In genomic region chr1:27139980-27140379, GRCh38 we compare ENCODE assay signal across 20 cellular contexts. TPM values are rescaled to one million over a fixed set of nuclear protein-coding genes. Genes with fewer than 3 reads are reported as not detected.
DNase-seq lines count a peak whose midpoint lies in the region; ATAC-seq and TF ChIP-seq lines count a peak whose summit lies in the region.
"Had no signal": no experiment of that assay in that cellular context is flagged by ENCODE, and none has a peak within 500 bp of the region (broad histone marks: within the 10 kb centered on the region; RNA-seq: fewer than 3 reads in every experiment).

No MANE protein-coding gene starts in this region.

- no peaks in the 10 kb centered on the region for H3K9me3 Mint-ChIP-seq in activated naive CD8-positive, alpha-beta T cell treated with anti-CD3 and anti-CD28 coated beads, Interleukin-2, amount 10 ng/mL, durations not matched to agents 7 days and 5 days
- H3K9me3 Mint-ChIP-seq in activated naive CD8-positive, alpha-beta T cell treated with anti-CD3 and anti-CD28 coated beads for 36 hours, result no peaks in the 10 kb centered on the region
- H3K9me3 Mint-ChIP-seq in activated naive CD4-positive, alpha-beta T cell treated with anti-CD3 and anti-CD28 coated beads, Interleukin-2, amount 50 U/mL, for 72 hours, result no peaks in the 10 kb centered on the region
- H3K9me3 Mint-ChIP-seq: activated T-cell treated with anti-CD3 and anti-CD28 coated beads, Interleukin-2, amount 50 U/mL, for 72 hours; neural progenitor cell; T-helper 1 cell treated with Interleukin-12 subunit alpha and Interleukin-12 subunit beta and Interleukin-4 antibody, amounts not matched to agents 30 μg/mL and 1 μg/mL, for 36 hours had no signal

- no peak overlapping the region for H3K4me3 Mint-ChIP-seq in activated naive CD8-positive, alpha-beta T cell treated with anti-CD3 and anti-CD28 coated beads, Interleukin-2, amount 10 ng/mL, durations not matched to agents 7 days and 5 days
- no peak overlapping the region for H3K4me3 Mint-ChIP-seq in activated naive CD8-positive, alpha-beta T cell treated with anti-CD3 and anti-CD28 coated beads for 36 hours
- H3K4me3 Mint-ChIP-seq: activated T-cell treated with anti-CD3 and anti-CD28 coated beads, Interleukin-2, amount 50 U/mL, for 72 hours; neural progenitor cell; T-helper 1 cell treated with Interleukin-12 subunit alpha and Interleukin-12 subunit beta and Interleukin-4 antibody, amounts not matched to agents 30 μg/mL and 1 μg/mL, for 36 hours had no signal

- POLR2A ChIA-PET in activated naive CD8-positive, alpha-beta T cell treated with anti-CD3 and anti-CD28 coated beads, Interleukin-2, amount 10 ng/mL, durations not matched to agents 7 days and 5 days (lab: Charles Lee), result interaction anchor here (1.2 to 10.7 kb wide), 6 partner anchors 9 to 94 kb away, joined by 3 to 127 read pairs (median 4); partner anchors contain the start of genes SLC9A1 and WDTC1
- POLR2A ChIA-PET in RWPE1 (lab: Yijun Ruan, JAX; ENCODE audit: low non-redundant PET), result no interaction called here

- H3K4me1 ChIP-seq in mucosa of stomach (ENCODE audit: control insufficient read depth, insufficient read depth, low read length) (peaks cover 97% of the 10 kb centered on the region), upper lobe of right lung (peaks cover 72% of the 10 kb centered on the region), SJCRH30 (no peaks in the 10 kb centered on the region; the same call in 1 of the 2 replicates)

- peaks cover 48% of the 10 kb centered on the region for H3K4me1 Mint-ChIP-seq in activated naive CD8-positive, alpha-beta T cell treated with anti-CD3 and anti-CD28 coated beads, Interleukin-2, amount 10 ng/mL, durations not matched to agents 7 days and 5 days
- H3K4me1 Mint-ChIP-seq in activated naive CD8-positive, alpha-beta T cell treated with anti-CD3 and anti-CD28 coated beads for 36 hours, result peaks cover 53% of the 10 kb centered on the region

- DNase-seq in activated naive CD8-positive, alpha-beta T cell treated with anti-CD3 and anti-CD28 coated beads, Interleukin-2, amount 10 ng/mL, durations not matched to agents 7 days and 5 days, result no peak
- no peak for DNase-seq in activated naive CD8-positive, alpha-beta T cell treated with anti-CD3 and anti-CD28 coated beads for 36 hours
- DNase-seq in RWPE1 (ENCODE audit: low spot score), result no peak
- DNase-seq in upper lobe of right lung, result no peak
- no peak for DNase-seq in SJCRH30
- no peak for DNase-seq in activated naive CD4-positive, alpha-beta T cell treated with anti-CD3 and anti-CD28 coated beads, Interleukin-2, amount 50 U/mL, for 72 hours (ENCODE audit: low spot score in 2 of 2)
- no peak for DNase-seq in DMS53 treated with DMSO at 0.1 percent for 48 hours (lab: John Stamatoyannopoulos, UW; ENCODE audit: unreplicated experiment)
- DNase-seq: activated T-cell treated with anti-CD3 and anti-CD28 coated beads, Interleukin-2, amount 50 U/mL, for 72 hours; COR-L47; erythroblast; kidney glomerular epithelial cell; MV-4-11; NCI-H1694 treated with DMSO at 0.1 percent for 48 hours; PC-3; SIG-M5 had no signal

- H3K36me3 Mint-ChIP-seq in activated naive CD8-positive, alpha-beta T cell treated with anti-CD3 and anti-CD28 coated beads, Interleukin-2, amount 10 ng/mL, durations not matched to agents 7 days and 5 days, result peaks cover 9% of the 10 kb centered on the region
- H3K36me3 Mint-ChIP-seq in activated naive CD8-positive, alpha-beta T cell treated with anti-CD3 and anti-CD28 coated beads for 36 hours, result peaks cover under 1% of the 10 kb centered on the region
- peaks cover 0 to 6% of the 10 kb centered on the region in 2 donors for H3K36me3 Mint-ChIP-seq in activated naive CD4-positive, alpha-beta T cell treated with anti-CD3 and anti-CD28 coated beads, Interleukin-2, amount 50 U/mL, for 72 hours

- H3K9me3 ChIP-seq in mucosa of stomach (ENCODE audit: control insufficient read depth, low read length) (no peaks in the 10 kb centered on the region), upper lobe of right lung (no peaks in the 10 kb centered on the region), SJCRH30 (replicated peaks) (no peaks in the 10 kb centered on the region)
- H3K9me3 ChIP-seq: suprapubic skin had no signal

- H3K27me3 ChIP-seq in mucosa of stomach (ENCODE audit: control insufficient read depth, insufficient read depth, low read length) (no peaks in the 10 kb centered on the region), upper lobe of right lung (no peaks in the 10 kb centered on the region), SJCRH30 (no peaks in the 10 kb centered on the region)
- H3K27me3 ChIP-seq: neural progenitor cell, suprapubic skin had no signal

- no peak overlapping the region for H3K4me3 ChIP-seq in mucosa of stomach (ENCODE audit: low read length)
- H3K4me3 ChIP-seq in upper lobe of right lung, result no peak overlapping the region
- no peak overlapping the region for H3K4me3 ChIP-seq in SJCRH30
- H3K4me3 ChIP-seq: K562, neural progenitor cell, suprapubic skin had no signal

- H3K36me3 ChIP-seq in mucosa of stomach (ENCODE audit: control insufficient read depth, insufficient read depth, low read length), result no peaks in the 10 kb centered on the region
- no peaks in the 10 kb centered on the region for H3K36me3 ChIP-seq in upper lobe of right lung
- H3K36me3 ChIP-seq in SJCRH30, result no peaks in the 10 kb centered on the region; the same call in none of the 2 replicates
- H3K36me3 ChIP-seq: neural progenitor cell, suprapubic skin had no signal

- no peak for TF ChIP-seq CTCF in RWPE1 (conservative IDR thresholded peaks at IDR 0.05; ENCODE audit: low read depth)
- no peak for TF ChIP-seq CTCF in upper lobe of right lung (IDR thresholded peaks at IDR 0.05)

- peak overlapping the region; percentile 47 for H3K27ac Mint-ChIP-seq in activated naive CD8-positive, alpha-beta T cell treated with anti-CD3 and anti-CD28 coated beads, Interleukin-2, amount 10 ng/mL, durations not matched to agents 7 days and 5 days
- H3K27ac Mint-ChIP-seq in activated naive CD8-positive, alpha-beta T cell treated with anti-CD3 and anti-CD28 coated beads for 36 hours, result no peak overlapping the region
- peak overlapping the region in 1 of 2 donors; percentile 6 for H3K27ac Mint-ChIP-seq in activated naive CD4-positive, alpha-beta T cell treated with anti-CD3 and anti-CD28 coated beads, Interleukin-2, amount 50 U/mL, for 72 hours
- H3K27ac Mint-ChIP-seq: activated T-cell treated with anti-CD3 and anti-CD28 coated beads, Interleukin-2, amount 50 U/mL, for 72 hours; neural progenitor cell; T-helper 1 cell treated with Interleukin-12 subunit alpha and Interleukin-12 subunit beta and Interleukin-4 antibody, amounts not matched to agents 30 μg/mL and 1 μg/mL, for 36 hours had no signal

- no peaks in the 10 kb centered on the region for H3K27me3 Mint-ChIP-seq in activated naive CD8-positive, alpha-beta T cell treated with anti-CD3 and anti-CD28 coated beads, Interleukin-2, amount 10 ng/mL, durations not matched to agents 7 days and 5 days
- no peaks in the 10 kb centered on the region for H3K27me3 Mint-ChIP-seq in activated naive CD8-positive, alpha-beta T cell treated with anti-CD3 and anti-CD28 coated beads for 36 hours

- intact Hi-C loops in upper lobe of right lung (cut with DNase I), result no loop called here

- peak overlapping the region; percentile 50; the same call in 1 of the 2 replicates for H3K27ac ChIP-seq in RWPE1
- no peak overlapping the region for H3K27ac ChIP-seq in upper lobe of right lung
- no peak overlapping the region for H3K27ac ChIP-seq in SJCRH30
- H3K27ac ChIP-seq: neural progenitor cell, suprapubic skin had no signal

- no peak for ATAC-seq in activated naive CD8-positive, alpha-beta T cell treated with anti-CD3 and anti-CD28 coated beads, Interleukin-2, amount 10 ng/mL, durations not matched to agents 7 days and 5 days (ENCODE audit: low read depth)
- peak; percentile 8 for ATAC-seq in upper lobe of right lung
- ATAC-seq in activated naive CD4-positive, alpha-beta T cell treated with anti-CD3 and anti-CD28 coated beads, Interleukin-2, amount 50 U/mL, for 72 hours, result no peak
- ATAC-seq: activated T-cell treated with anti-CD3 and anti-CD28 coated beads, Interleukin-2, amount 50 U/mL, for 72 hours; K562; PC-3 had no signal

- CTCF ChIA-PET in RWPE1 (lab: Yijun Ruan, JAX), result interaction anchor here (1.0 kb wide), 1 partner anchor 11 kb away, joined by 3 read pairs; no protein-coding TSS in a partner anchor

- peak overlapping the region; percentile 0 for H3K9ac ChIP-seq in mucosa of stomach (ENCODE audit: low read length)
- H3K9ac ChIP-seq: neural progenitor cell had no signal

RNA-seq across cellular contexts. Expression of gene SLC9A1, which starts 14.9 kb away (rescaled TPM):
- total RNA-seq in activated naive CD8-positive, alpha-beta T cell treated with anti-CD3 and anti-CD28 coated beads, Interleukin-2, amount 10 ng/mL, durations not matched to agents 7 days and 5 days, result 10 to 100 TPM; 23.7 to 24.5 TPM
- total RNA-seq in activated naive CD8-positive, alpha-beta T cell treated with anti-CD3 and anti-CD28 coated beads for 36 hours, result 10 to 100 TPM; 19.8 to 22.4 TPM
- total RNA-seq in upper lobe of right lung, result 62.4 TPM
- total RNA-seq in SJCRH30 (2014; rRNA removed; shearing (Covaris generic)), result 7.4 and 8.4 TPM in 2 replicates
- total RNA-seq in activated naive CD4-positive, alpha-beta T cell treated with anti-CD3 and anti-CD28 coated beads, Interleukin-2, amount 50 U/mL, for 72 hours, result 10 to 100 TPM; 16.2 to 18.8 TPM
